Comparison of ENCODE assay signal across 30 cellular contexts in the genomic region with DNA sequence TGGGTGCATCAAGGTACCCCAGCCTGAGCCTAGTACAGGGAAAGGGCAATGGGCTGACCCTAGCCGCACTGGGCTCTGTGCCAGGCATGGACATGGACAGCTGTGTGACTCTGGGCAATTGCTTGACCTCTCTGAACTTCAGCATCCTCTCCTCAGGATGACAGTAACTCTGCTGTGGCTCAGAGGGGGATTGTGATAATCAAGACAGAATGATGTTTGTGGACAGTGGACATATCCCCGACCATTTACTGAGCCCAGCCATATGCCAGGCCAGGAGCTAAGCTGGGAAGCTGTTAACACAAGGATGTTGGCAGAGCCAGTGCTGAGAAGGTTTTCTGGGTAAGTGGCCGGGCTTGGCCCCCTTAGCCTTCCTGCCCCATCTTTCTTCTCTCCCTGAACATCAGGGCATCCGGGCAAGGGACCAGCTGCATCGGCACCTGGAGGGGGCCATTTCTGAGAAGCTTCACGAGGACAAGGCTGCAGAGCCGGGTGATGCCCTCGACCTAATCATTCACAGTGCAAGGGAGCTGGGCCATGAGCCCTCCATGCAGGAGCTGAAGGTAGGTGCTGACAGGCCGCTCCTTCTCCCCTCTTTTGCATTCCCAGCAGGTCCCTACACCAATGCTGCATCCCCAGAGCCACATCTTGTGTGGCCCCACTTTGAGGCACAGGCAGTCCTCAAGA. TPM values are rescaled to one million over a fixed set of nuclear protein-coding genes. Genes with fewer than 3 reads are reported as not detected.
A peak's percentile ranks its signal among the peaks of the same experiment; 100 is the strongest.
DNase-seq lines count a peak whose midpoint lies in the region; ATAC-seq and TF ChIP-seq lines count a peak whose summit lies in the region.
"Had no signal": no experiment of that assay in that cellular context is flagged by ENCODE, and none has a peak within 500 bp of the region (broad histone marks: within the 10 kb centered on the region; RNA-seq: fewer than 3 reads in every experiment).

No MANE protein-coding gene starts in this region.

- no peak for ATAC-seq in natural killer cell
- no peak for ATAC-seq in natural killer cell treated with Interleukin-12 subunit alpha and Interleukin-12 subunit beta and Interleukin-15 and Interleukin-18, amount 100 ng/mL, for 72 hours
- no peak for ATAC-seq in HG03139 (IDR thresholded peaks at IDR 0.05; ENCODE audit: unreplicated experiment)
- no peak for ATAC-seq in HG02885 (IDR thresholded peaks at IDR 0.05; ENCODE audit: poor library complexity, unreplicated experiment)
- ATAC-seq: activated T-cell treated with anti-CD3 and anti-CD28 coated beads, Interleukin-2, amount 50 U/mL, for 4 hours; Panc1; stimulated activated naive B cell treated with anti-CD40 and anti-IgM and Interleukin-4, amounts not matched to agents 10 μg/mL and 1 μg/mL and 100 μg/mL, for 72 hours had no signal

- intact Hi-C loops in natural killer cell (cut with micrococcal nuclease) = no loop called here
- intact Hi-C loops in activated T-helper 1 cell treated with anti-CD3 and anti-CD28 coated beads, Interleukin-12 subunit alpha, Interleukin-12 subunit beta, Interleukin-2, Interleukin-4 antibody, amounts not matched to agents 30 ng/mL and 10 ng/mL and 1 ng/mL, durations not matched to agents 14 hours and 24 hours and 36 hours (cut with micrococcal nuclease) = no loop called here

- no peaks in the 10 kb centered on the region for H3K9me3 Mint-ChIP-seq in natural killer cell
- H3K9me3 Mint-ChIP-seq in natural killer cell treated with Interleukin-12 subunit alpha and Interleukin-12 subunit beta and Interleukin-15 and Interleukin-18, amount 100 ng/mL, for 72 hours = no peaks in the 10 kb centered on the region
- H3K9me3 Mint-ChIP-seq in activated T-helper 1 cell treated with anti-CD3 and anti-CD28 coated beads, Interleukin-12 subunit alpha, Interleukin-12 subunit beta, Interleukin-2, Interleukin-4 antibody, amounts not matched to agents 30 ng/mL and 10 ng/mL and 1 ng/mL, durations not matched to agents 14 hours and 24 hours and 36 hours = no peaks in the 10 kb centered on the region
- peaks cover 0 to 2% (median 0%) of the 10 kb centered on the region in 6 donors for H3K9me3 Mint-ChIP-seq in immature natural killer cell
- H3K9me3 Mint-ChIP-seq: activated naive CD4-positive, alpha-beta T cell treated with anti-CD3 and anti-CD28 coated beads for 36 hours; activated T-cell treated with anti-CD3 and anti-CD28 coated beads, Interleukin-2, amount 50 U/mL, for 4 hours; stimulated activated naive B cell treated with anti-CD40 and anti-IgM and Interleukin-4, amounts not matched to agents 10 μg/mL and 1 μg/mL and 100 μg/mL, for 72 hours had no signal

- peaks cover 5% of the 10 kb centered on the region for H3K36me3 Mint-ChIP-seq in natural killer cell
- no peaks in the 10 kb centered on the region for H3K36me3 Mint-ChIP-seq in natural killer cell treated with Interleukin-12 subunit alpha and Interleukin-12 subunit beta and Interleukin-15 and Interleukin-18, amount 100 ng/mL, for 72 hours
- peaks cover 4% of the 10 kb centered on the region for H3K36me3 Mint-ChIP-seq in activated T-helper 1 cell treated with anti-CD3 and anti-CD28 coated beads, Interleukin-12 subunit alpha, Interleukin-12 subunit beta, Interleukin-2, Interleukin-4 antibody, amounts not matched to agents 30 ng/mL and 10 ng/mL and 1 ng/mL, durations not matched to agents 14 hours and 24 hours and 36 hours (ENCODE audit: low read depth)
- H3K36me3 Mint-ChIP-seq in immature natural killer cell = peaks cover 8 to 17% (median 10%) of the 10 kb centered on the region in 3 donors

- H3K4me1 Mint-ChIP-seq in natural killer cell (peaks cover 13 to 14% of the 10 kb centered on the region in 2 donors), immature natural killer cell (peaks cover 16 to 36% of the 10 kb centered on the region in 2 donors)
- peaks cover 9 to 13% of the 10 kb centered on the region in 2 donors for H3K4me1 Mint-ChIP-seq in natural killer cell treated with Interleukin-12 subunit alpha and Interleukin-12 subunit beta and Interleukin-15 and Interleukin-18, amount 100 ng/mL, for 72 hours (ENCODE audit: low read depth in 2 of 2)
- H3K4me1 Mint-ChIP-seq in activated T-helper 1 cell treated with anti-CD3 and anti-CD28 coated beads, Interleukin-12 subunit alpha, Interleukin-12 subunit beta, Interleukin-2, Interleukin-4 antibody, amounts not matched to agents 30 ng/mL and 10 ng/mL and 1 ng/mL, durations not matched to agents 14 hours and 24 hours and 36 hours (ENCODE audit: low read depth) = peaks cover 20% of the 10 kb centered on the region

- TF ChIP-seq CTCF in natural killer cell (IDR thresholded peaks at IDR 0.05) = no peak

- POLR2A ChIA-PET in HEK293T (lab: Yijun Ruan, JAX) = no interaction called here

- H3K27ac Mint-ChIP-seq in natural killer cell (no peak overlapping the region), immature natural killer cell (no peak overlapping the region)
- no peak overlapping the region for H3K27ac Mint-ChIP-seq in natural killer cell treated with Interleukin-12 subunit alpha and Interleukin-12 subunit beta and Interleukin-15 and Interleukin-18, amount 100 ng/mL, for 72 hours
- H3K27ac Mint-ChIP-seq in activated T-helper 1 cell treated with anti-CD3 and anti-CD28 coated beads, Interleukin-12 subunit alpha, Interleukin-12 subunit beta, Interleukin-2, Interleukin-4 antibody, amounts not matched to agents 30 ng/mL and 10 ng/mL and 1 ng/mL, durations not matched to agents 14 hours and 24 hours and 36 hours = peak overlapping the region; percentile 25
- H3K27ac Mint-ChIP-seq: activated naive CD4-positive, alpha-beta T cell treated with anti-CD3 and anti-CD28 coated beads for 36 hours; CD14-positive monocyte; stimulated activated naive B cell treated with anti-CD40 and anti-IgM and Interleukin-4, amounts not matched to agents 10 μg/mL and 1 μg/mL and 100 μg/mL, for 72 hours had no signal

- DNase-seq in natural killer cell (no peak), immature natural killer cell (no peak), HEK293T (ENCODE audit: extremely low spot score) (no peak), HT-29 (ENCODE audit: low spot score) (no peak)
- DNase-seq in natural killer cell treated with Interleukin-12 subunit alpha and Interleukin-12 subunit beta and Interleukin-15 and Interleukin-18, amount 100 ng/mL, for 72 hours (ENCODE audit: low spot score) = no peak
- no peak for DNase-seq in activated T-helper 1 cell treated with anti-CD3 and anti-CD28 coated beads, Interleukin-12 subunit alpha, Interleukin-12 subunit beta, Interleukin-2, Interleukin-4 antibody, amounts not matched to agents 30 ng/mL and 10 ng/mL and 1 ng/mL, durations not matched to agents 14 hours and 24 hours and 36 hours (ENCODE audit: low spot score)
- DNase-seq: activated naive CD4-positive, alpha-beta T cell treated with anti-CD3 and anti-CD28 coated beads for 36 hours; activated T-cell treated with anti-CD3 and anti-CD28 coated beads, Interleukin-2, amount 50 U/mL, for 4 hours; anterior cingulate cortex; caudate nucleus; dermis blood vessel endothelial cell; EL; Kasumi-1; kidney glomerular epithelial cell; NCI-H187; SIG-M5; spleen; stimulated activated CD4-positive, alpha-beta T cell treated with anti-CD3 and anti-CD28 coated beads, Interleukin-4, amount 100 ng/mL, for 1 hour; stimulated activated naive B cell treated with anti-CD40 and anti-IgM and Interleukin-4, amounts not matched to agents 10 μg/mL and 1 μg/mL and 100 μg/mL, for 72 hours; SW 1271; testis; uterus had no signal

- CTCF ChIA-PET in HEK293T (lab: Yijun Ruan, JAX) = interaction anchor here (1.0 kb wide), 1 partner anchor 12 kb away, joined by 3 read pairs; no protein-coding TSS in a partner anchor

- H3K27me3 Mint-ChIP-seq in natural killer cell (ENCODE audit: low read depth in 2 of 2) (peaks cover 40 to 53% of the 10 kb centered on the region in 2 donors), immature natural killer cell (ENCODE audit: low read depth in 3 of 3) (peaks cover 19 to 26% (median 23%) of the 10 kb centered on the region in 3 donors)
- H3K27me3 Mint-ChIP-seq in natural killer cell treated with Interleukin-12 subunit alpha and Interleukin-12 subunit beta and Interleukin-15 and Interleukin-18, amount 100 ng/mL, for 72 hours = peaks cover 48 to 58% of the 10 kb centered on the region in 2 donors
- H3K27me3 Mint-ChIP-seq in activated T-helper 1 cell treated with anti-CD3 and anti-CD28 coated beads, Interleukin-12 subunit alpha, Interleukin-12 subunit beta, Interleukin-2, Interleukin-4 antibody, amounts not matched to agents 30 ng/mL and 10 ng/mL and 1 ng/mL, durations not matched to agents 14 hours and 24 hours and 36 hours (ENCODE audit: insufficient read depth) = peaks cover 69% of the 10 kb centered on the region

- H3K4me3 Mint-ChIP-seq in natural killer cell = peak overlapping the region; percentile 42
- no peak overlapping the region for H3K4me3 Mint-ChIP-seq in natural killer cell treated with Interleukin-12 subunit alpha and Interleukin-12 subunit beta and Interleukin-15 and Interleukin-18, amount 100 ng/mL, for 72 hours
- H3K4me3 Mint-ChIP-seq in activated T-helper 1 cell treated with anti-CD3 and anti-CD28 coated beads, Interleukin-12 subunit alpha, Interleukin-12 subunit beta, Interleukin-2, Interleukin-4 antibody, amounts not matched to agents 30 ng/mL and 10 ng/mL and 1 ng/mL, durations not matched to agents 14 hours and 24 hours and 36 hours = no peak overlapping the region
- H3K4me3 Mint-ChIP-seq in immature natural killer cell = peak overlapping the region in 3 of 5 donors; percentile 26 to 66 (median 53)
- H3K4me3 Mint-ChIP-seq: activated T-cell treated with anti-CD3 and anti-CD28 coated beads, Interleukin-2, amount 50 U/mL, for 4 hours had no signal

TF ChIP-seq in HEK293T, 16 proteins besides CTCF, POLR2A, EP300 and RAD21 (continues in another document):
- TF ChIP-seq ZNF384 (IDR thresholded peaks at IDR 0.05) (no peak), ELF4 (IDR thresholded peaks at IDR 0.05) (no peak), BHLHE40 (IDR thresholded peaks at IDR 0.05; ENCODE audit: borderline replicate concordance) (no peak)

RNA-seq across cellular contexts. Expression of gene CYP26C1, which starts 3.5 kb away (rescaled TPM):
- under 1 TPM in 1 of 3 donors, not detected in 2; 0.09 TPM for total RNA-seq in natural killer cell
- under 1 TPM in 1 of 2 donors, not detected in 1; 0.07 TPM for total RNA-seq in natural killer cell treated with Interleukin-12 subunit alpha and Interleukin-12 subunit beta and Interleukin-15 and Interleukin-18, amount 100 ng/mL, for 72 hours
- not detected in 2 replicates for total RNA-seq in activated T-helper 1 cell treated with anti-CD3 and anti-CD28 coated beads, Interleukin-12 subunit alpha, Interleukin-12 subunit beta, Interleukin-2, Interleukin-4 antibody, amounts not matched to agents 30 ng/mL and 10 ng/mL and 1 ng/mL, durations not matched to agents 14 hours and 24 hours and 36 hours
- polyA plus RNA-seq in immature natural killer cell = 1 to 10 TPM in 1 of 3 donors, under 1 TPM in 1, not detected in 1; 0.12 to 1.3 TPM
- 0.18 and 0.23 TPM in 2 replicates for total RNA-seq in HT-29 (2014; rRNA removed; shearing (Covaris generic))
- total RNA-seq: activated naive CD4-positive, alpha-beta T cell treated with anti-CD3 and anti-CD28 coated beads for 36 hours; osteocyte had no signal
- polyA plus RNA-seq: AG04450, CD14-positive monocyte had no signal

RNA-seq across cellular contexts. Expression of gene CYP26A1, which starts 9.6 kb away (rescaled TPM):
- total RNA-seq in natural killer cell = not detected
- total RNA-seq in natural killer cell treated with Interleukin-12 subunit alpha and Interleukin-12 subunit beta and Interleukin-15 and Interleukin-18, amount 100 ng/mL, for 72 hours = not detected
- not detected in 2 replicates for total RNA-seq in activated T-helper 1 cell treated with anti-CD3 and anti-CD28 coated beads, Interleukin-12 subunit alpha, Interleukin-12 subunit beta, Interleukin-2, Interleukin-4 antibody, amounts not matched to agents 30 ng/mL and 10 ng/mL and 1 ng/mL, durations not matched to agents 14 hours and 24 hours and 36 hours
- not detected for polyA plus RNA-seq in immature natural killer cell
- 2.1 and 2.6 TPM in 2 replicates for total RNA-seq in HT-29 (2014; rRNA removed; shearing (Covaris generic))
- total RNA-seq: activated naive CD4-positive, alpha-beta T cell treated with anti-CD3 and anti-CD28 coated beads for 36 hours; activated T-cell treated with anti-CD3 and anti-CD28 coated beads, Interleukin-2, amount 50 U/mL, for 4 hours; glomerular endothelial cell; lung; osteocyte; testis had no signal
- polyA plus RNA-seq: AG04450, CD14-positive monocyte had no signal

Comparison
In these comparisons a context has a peak if more than half of its experiments do, and no peak if none do; other contexts are left out.
1. H3K4me3 Mint-ChIP-seq: peak in natural killer cell (single experiment) and immature natural killer cell (3 of 5); none in natural killer cell treated with Interleukin-12 subunit alpha and Interleukin-12 subunit beta and Interleukin-15 and Interleukin-18, amount 100 ng/mL, for 72 hours (single experiment) and activated T-helper 1 cell treated with anti-CD3 and anti-CD28 coated beads, Interleukin-12 subunit alpha, Interleukin-12 subunit beta, Interleukin-2, Interleukin-4 antibody, amounts not matched to agents 30 ng/mL and 10 ng/mL and 1 ng/mL, durations not matched to agents 14 hours and 24 hours and 36 hours (single experiment).